In genomic region chr2:232877940-232878511, GRCh38 we compare ENCODE assay signal across 17 cellular contexts. TPM values are rescaled to one million over a fixed set of nuclear protein-coding genes. Genes with fewer than 3 reads are reported as not detected.
DNase-seq lines count a peak whose midpoint lies in the region; ATAC-seq and TF ChIP-seq lines count a peak whose summit lies in the region.
"Had no signal": no experiment of that assay in that cellular context is flagged by ENCODE, and none has a peak within 500 bp of the region (broad histone marks: within the 10 kb centered on the region; RNA-seq: fewer than 3 reads in every experiment).

No MANE protein-coding gene starts in this region.

- H3K4me3 Mint-ChIP-seq in IgD-negative memory B cell (peak overlapping the region in 3 of 4 donors; percentile 63 to 86 (median 81)), endothelial cell (ENCODE audit: unreplicated experiment) (peak overlapping the region; percentile 56), progenitor cell of endocrine pancreas (ENCODE audit: low read depth) (peak overlapping the region; percentile 56)
- H3K4me3 Mint-ChIP-seq: activated CD8-positive, alpha-beta memory T cell treated with anti-CD3 and anti-CD28 coated beads, Interleukin-2, amount 10 ng/mL, durations not matched to agents 7 days and 5 days had no signal

- H3K4me1 Mint-ChIP-seq in IgD-negative memory B cell (peaks cover 2 to 10% (median 5%) of the 10 kb centered on the region in 3 donors), endothelial cell (ENCODE audit: unreplicated experiment) (peaks cover 9% of the 10 kb centered on the region), progenitor cell of endocrine pancreas (ENCODE audit: low read depth) (no peaks in the 10 kb centered on the region)

- H3K27me3 Mint-ChIP-seq in IgD-negative memory B cell (peaks cover 3% of the 10 kb centered on the region), endothelial cell (ENCODE audit: unreplicated experiment) (peaks cover 18% of the 10 kb centered on the region), progenitor cell of endocrine pancreas (peaks cover 15% of the 10 kb centered on the region)

- H3K9me3 Mint-ChIP-seq in IgD-negative memory B cell (no peaks in the 10 kb centered on the region), endothelial cell (ENCODE audit: unreplicated experiment) (no peaks in the 10 kb centered on the region), progenitor cell of endocrine pancreas (ENCODE audit: low read depth) (no peaks in the 10 kb centered on the region)

- no peaks in the 10 kb centered on the region for H3K36me3 Mint-ChIP-seq in IgD-negative memory B cell
- peaks cover 8% of the 10 kb centered on the region for H3K36me3 Mint-ChIP-seq in endothelial cell (ENCODE audit: low read depth, unreplicated experiment)
- H3K36me3 Mint-ChIP-seq in progenitor cell of endocrine pancreas (ENCODE audit: insufficient read depth): no peaks in the 10 kb centered on the region
- H3K36me3 Mint-ChIP-seq: activated CD8-positive, alpha-beta memory T cell treated with anti-CD3 and anti-CD28 coated beads, Interleukin-2, amount 10 ng/mL, durations not matched to agents 7 days and 5 days had no signal

- H3K27ac Mint-ChIP-seq in IgD-negative memory B cell (peak overlapping the region in 1 of 3 donors; percentile 80), endothelial cell (ENCODE audit: unreplicated experiment) (no peak overlapping the region), progenitor cell of endocrine pancreas (no peak overlapping the region)
- H3K27ac Mint-ChIP-seq: activated CD8-positive, alpha-beta memory T cell treated with anti-CD3 and anti-CD28 coated beads, Interleukin-2, amount 10 ng/mL, durations not matched to agents 7 days and 5 days had no signal

- ATAC-seq in GM21390 (IDR thresholded peaks at IDR 0.05; ENCODE audit: unreplicated experiment): no peak
- ATAC-seq: activated CD8-positive, alpha-beta memory T cell treated with anti-CD3 and anti-CD28 coated beads, Interleukin-2, amount 10 ng/mL, durations not matched to agents 7 days and 5 days had no signal

- no peak for TF ChIP-seq CTCF in endothelial cell (IDR thresholded peaks at IDR 0.05; ENCODE audit: unreplicated experiment)
- TF ChIP-seq CTCF in progenitor cell of endocrine pancreas (IDR thresholded peaks at IDR 0.05; ENCODE audit: unreplicated experiment): no peak

- peak; percentile 51 for DNase-seq in activated CD8-positive, alpha-beta memory T cell treated with anti-CD3 and anti-CD28 coated beads, Interleukin-2, amount 50 U/mL, for 48 hours
- no peak for DNase-seq in activated CD8-positive, alpha-beta memory T cell treated with anti-CD3 and anti-CD28 coated beads for 24 hours
- DNase-seq in endothelial cell (ENCODE audit: low spot score): no peak
- DNase-seq in progenitor cell of endocrine pancreas (ENCODE audit: low spot score, unreplicated experiment): no peak
- no peak for DNase-seq in RKO (ENCODE audit: low spot score)
- DNase-seq in NCI-H748 treated with DMSO at 0.1 percent for 48 hours (lab: John Stamatoyannopoulos, UW): no peak
- DNase-seq: activated CD8-positive, alpha-beta memory T cell treated with anti-CD3 and anti-CD28 coated beads, Interleukin-2, amount 10 ng/mL, durations not matched to agents 7 days and 5 days; foreskin melanocyte; GOT3; mammary epithelial cell; NCI-H1694; NCI-H510A; occipital lobe; OCI-M1; WERI-Rb-1 had no signal

RNA-seq across cellular contexts. Expression of gene SNORC, which starts 8.0 kb away (rescaled TPM):
- polyA plus RNA-seq in IgD-negative memory B cell: not detected
- total RNA-seq in endothelial cell (ENCODE audit: unreplicated experiment): 5.6 TPM
- total RNA-seq in progenitor cell of endocrine pancreas: 1.8 and 2.8 TPM in 2 replicates
